ENCODE assay signal across 1 cellular context in genomic region chr3:124888482-124889441, GRCh38.
TF ChIP-seq lines count a peak whose summit lies in the region.

No MANE protein-coding gene starts in this region.

TF ChIP-seq in HepG2, 621 proteins besides CTCF, POLR2A, EP300 and RAD21:
- TF ChIP-seq ZNF652 (CRISPR knock-in tag; IDR thresholded peaks at IDR 0.05; ENCODE audit: borderline replicate concordance, low read depth) (peak; percentile 51; the same call in 1 of the 2 replicates), ZNF878 (CRISPR knock-in tag; IDR thresholded peaks at IDR 0.05) (0 out of 2 replicates have a peak, but pooled peaks have one; percentile 37), MAZ (IDR thresholded peaks at IDR 0.05; ENCODE audit: borderline replicate concordance, low read depth, low read length) (no peak), MAZ (CRISPR knock-in tag; IDR thresholded peaks at IDR 0.05; ENCODE audit: low read depth) (0 out of 2 replicates have a peak, but pooled peaks have one; percentile 4), ZFX (CRISPR knock-in tag; IDR thresholded peaks at IDR 0.05; ENCODE audit: low read depth) (0 out of 2 replicates have a peak, but pooled peaks have one; percentile 5), ZNF333 (CRISPR knock-in tag; IDR thresholded peaks at IDR 0.05; ENCODE audit: borderline replicate concordance) (no peak), POLR2G (IDR thresholded peaks at IDR 0.05; ENCODE audit: low read depth, low read length) (0 out of 2 replicates have a peak, but pooled peaks have one; percentile 24), PRMT3 (CRISPR knock-in tag; IDR thresholded peaks at IDR 0.05; ENCODE audit: borderline replicate concordance, low read depth) (0 out of 2 replicates have a peak, but pooled peaks have one; percentile 35)
- TF ChIP-seq, protein P1, sequence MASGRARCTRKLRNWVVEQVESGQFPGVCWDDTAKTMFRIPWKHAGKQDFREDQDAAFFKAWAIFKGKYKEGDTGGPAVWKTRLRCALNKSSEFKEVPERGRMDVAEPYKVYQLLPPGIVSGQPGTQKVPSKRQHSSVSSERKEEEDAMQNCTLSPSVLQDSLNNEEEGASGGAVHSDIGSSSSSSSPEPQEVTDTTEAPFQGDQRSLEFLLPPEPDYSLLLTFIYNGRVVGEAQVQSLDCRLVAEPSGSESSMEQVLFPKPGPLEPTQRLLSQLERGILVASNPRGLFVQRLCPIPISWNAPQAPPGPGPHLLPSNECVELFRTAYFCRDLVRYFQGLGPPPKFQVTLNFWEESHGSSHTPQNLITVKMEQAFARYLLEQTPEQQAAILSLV (CRISPR knock-in tag; IDR thresholded peaks at IDR 0.05; ENCODE audit: borderline replicate concordance) = no peak
- TF ChIP-seq, protein P2, sequence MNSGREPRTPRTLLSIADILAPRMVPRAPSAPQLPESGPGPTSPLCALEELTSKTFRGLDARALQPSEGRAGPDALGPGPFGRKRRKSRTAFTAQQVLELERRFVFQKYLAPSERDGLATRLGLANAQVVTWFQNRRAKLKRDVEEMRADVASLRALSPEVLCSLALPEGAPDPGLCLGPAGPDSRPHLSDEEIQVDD (CRISPR knock-in tag; IDR thresholded peaks at IDR 0.05; ENCODE audit: borderline replicate concordance) = no peak
